Comparison of ENCODE assay signal across 1 cellular context in genomic region chr7:12053561-12053960, GRCh38.
TF ChIP-seq lines count a peak whose summit lies in the region.

No MANE protein-coding gene starts in this region.

TF ChIP-seq in IMR-90, 13 proteins besides CTCF, POLR2A, EP300 and RAD21 (continued from another document):
- TF ChIP-seq USF2 (IDR thresholded peaks at IDR 0.05; ENCODE audit: low read depth, low read length) (no peak), MAZ (IDR thresholded peaks at IDR 0.05; ENCODE audit: borderline replicate concordance, low read depth, low read length) (no peak), SMC3 (IDR thresholded peaks at IDR 0.05; ENCODE audit: low read depth, low read length) (no peak), BHLHE40 (IDR thresholded peaks at IDR 0.05; ENCODE audit: low read depth, low read length) (no peak), RFX5 (IDR thresholded peaks at IDR 0.05; ENCODE audit: low read depth, low read length) (no peak)
